1 cellular context compared by ENCODE assay signal in the genomic region with DNA sequence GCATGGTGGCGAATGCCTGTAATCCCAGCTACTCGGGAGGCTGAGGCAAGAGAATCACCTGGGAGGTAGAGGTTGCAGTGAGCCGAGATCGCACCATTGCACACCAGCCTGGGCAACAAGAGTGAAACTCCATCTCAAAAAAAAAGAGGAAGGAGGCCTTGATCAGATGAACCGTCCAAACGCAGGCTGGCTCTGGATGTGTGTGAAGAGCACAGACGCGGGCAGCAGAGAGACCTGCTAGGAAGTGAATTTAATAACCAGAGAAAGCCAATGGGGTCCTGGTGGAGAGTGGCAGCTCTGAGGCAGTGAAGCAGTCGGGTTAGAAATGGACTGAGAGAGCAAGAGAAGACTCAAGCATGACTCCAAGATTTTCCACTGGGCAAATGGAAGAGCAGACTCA.
TF ChIP-seq lines count a peak whose summit lies in the region.

No MANE protein-coding gene starts in this region.

TF ChIP-seq in GM23338, 12 proteins besides CTCF, POLR2A, EP300 and RAD21 (continued from another document):
- no peak for TF ChIP-seq ZNF462 (CRISPR knock-in tag; IDR thresholded peaks at IDR 0.05)
